ENCODE assay signal across 8 cellular contexts in the genomic region with DNA sequence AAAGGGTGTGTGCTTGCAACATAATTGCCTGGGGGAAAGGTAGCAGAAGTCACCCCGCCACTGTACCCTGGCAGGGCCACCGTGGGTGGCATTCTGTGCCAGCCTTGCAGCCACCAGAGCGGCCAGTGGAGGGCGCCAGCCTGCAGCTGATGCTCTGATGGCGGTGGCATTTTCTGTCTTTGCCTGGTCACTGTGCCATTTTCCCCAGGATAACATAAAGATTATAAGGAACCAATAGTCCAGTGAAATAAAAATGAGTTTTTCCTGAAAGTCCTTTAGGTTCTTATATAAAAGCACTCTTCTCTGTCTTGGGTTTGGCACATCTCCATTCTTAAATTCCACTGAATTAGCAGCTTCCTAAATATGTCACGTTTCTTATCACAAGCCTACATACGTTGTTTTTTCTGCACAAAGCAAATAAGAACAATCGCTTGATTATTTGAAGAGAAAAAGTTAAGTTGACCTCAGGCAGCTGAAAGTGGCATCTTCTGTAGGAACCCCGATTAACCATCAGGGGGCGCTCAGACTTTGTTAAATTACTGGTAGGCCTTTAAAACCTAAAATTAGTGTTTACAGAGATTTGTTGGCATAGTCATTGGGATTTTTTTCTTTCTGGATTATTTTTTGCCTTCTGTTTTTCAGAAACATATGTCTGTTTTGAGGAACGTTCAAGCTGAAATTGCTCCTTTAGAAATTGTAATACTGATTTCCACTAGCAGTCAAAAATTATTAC.
A peak's percentile ranks its signal among the peaks of the same experiment; 100 is the strongest.
DNase-seq lines count a peak whose midpoint lies in the region; ATAC-seq and TF ChIP-seq lines count a peak whose summit lies in the region.

No MANE protein-coding gene starts in this region.

- H3K4me1 ChIP-seq in thyroid gland: peaks cover 25 to 35% of the 10 kb centered on the region in 2 donors

- TF ChIP-seq POLR2A in GM18505 (IDR thresholded peaks at IDR 0.05; ENCODE audit: borderline replicate concordance, extremely low read depth, insufficient read depth, insufficient read length): no peak
- no peak for TF ChIP-seq POLR2A in thyroid gland (IDR thresholded peaks at IDR 0.05)

- DNase-seq in 8988T (peak; percentile 19), M059J (ENCODE audit: low read depth) (peak; percentile 73), SHP77 (lab: John Stamatoyannopoulos, UW) (peak; percentile 52 to 66), foreskin fibroblast (peak; percentile 29 to 78), occipital lobe (lab: John Stamatoyannopoulos, UW) (peak; percentile 48), thyroid gland (peak; percentile 68 to 76)
- peak; percentile 27 for DNase-seq in activated T-helper 9 cell treated with anti-CD3 and anti-CD28 coated beads, Interleukin-2, amount 50 U/mL, for 16 hours (ENCODE audit: low read depth)

- peak; percentile 55 for ATAC-seq in GM18505 (IDR thresholded peaks at IDR 0.05; ENCODE audit: unreplicated experiment)

- H3K36me3 ChIP-seq in thyroid gland: no peaks in the 10 kb centered on the region

- peak overlapping the region; percentile 13 to 77 (median 49) for H3K27ac ChIP-seq in thyroid gland

- peak; percentile 79 for TF ChIP-seq CTCF in foreskin fibroblast (IDR thresholded peaks at IDR 0.05; ENCODE audit: low read depth, low read length)
- peak; percentile 28 to 74 (median 65) for TF ChIP-seq CTCF in thyroid gland (IDR thresholded peaks at IDR 0.05)

- intact Hi-C loops in thyroid gland (cut with DNase I): loop anchor here (5.0 kb wide), 2 partner anchors 266 to 369 kb away; no protein-coding TSS in a partner anchor

- no peaks in the 10 kb centered on the region for H3K27me3 ChIP-seq in thyroid gland

- WGBS in thyroid gland, 2 donors: 8% methylated on average over 11 of the region's 11 CpGs

- H3K4me3 ChIP-seq in foreskin fibroblast (ENCODE audit: low read depth in 1 of 2, low read length in 2 of 2) (no peak overlapping the region), thyroid gland (replicated peaks in 1 of 3) (no peak overlapping the region)

- no peaks in the 10 kb centered on the region for H3K9me3 ChIP-seq in thyroid gland

Comparison
In these comparisons a context has a peak if more than half of its experiments do, and no peak if none do; other contexts are left out.
1. DNase-seq: peak in every context shown above with its lines; median percentile 73 in M059J; 72 in thyroid gland; 59 in SHP77; 54 in foreskin fibroblast; 48 in occipital lobe; 27 in activated T-helper 9 cell treated with anti-CD3 and anti-CD28 coated beads, Interleukin-2, amount 50 U/mL, for 16 hours; 19 in 8988T.